Comparison of ENCODE assay signal across 20 cellular contexts in genomic region chr15:40680151-40680550, GRCh38. TPM values are rescaled to one million over a fixed set of nuclear protein-coding genes. Genes with fewer than 3 reads are reported as not detected.
DNase-seq lines count a peak whose midpoint lies in the region; ATAC-seq, FAIRE-seq and TF ChIP-seq lines count a peak whose summit lies in the region.
"Had no signal": no experiment of that assay in that cellular context is flagged by ENCODE, and none has a peak within 500 bp of the region (broad histone marks: within the 10 kb centered on the region; RNA-seq: fewer than 3 reads in every experiment).

No MANE protein-coding gene starts in this region.

- H3K4me1 ChIP-seq in H1 (replicated peaks in 1 of 4; ENCODE audit: control insufficient read depth in 3 of 4, insufficient read depth in 4 of 4, low read length in 3 of 4) = no peaks in the 10 kb centered on the region

- H3K27me3 Mint-ChIP-seq in activated naive CD4-positive, alpha-beta T cell treated with anti-CD3 and anti-CD28 coated beads, Interleukin-2, amount 10 ng/mL, durations not matched to agents 7 days and 5 days = no peaks in the 10 kb centered on the region
- no peaks in the 10 kb centered on the region for H3K27me3 Mint-ChIP-seq in activated naive CD4-positive, alpha-beta T cell treated with anti-CD3 and anti-CD28 coated beads for 36 hours (ENCODE audit: low read depth)
- H3K27me3 Mint-ChIP-seq: IgD-negative memory B cell had no signal

- no peak overlapping the region for H2BK15ac ChIP-seq in H1 (ENCODE audit: low read length)

- no peak overlapping the region for H4K91ac ChIP-seq in H1 (replicated peaks; ENCODE audit: insufficient read length, low read length)

- no peaks in the 10 kb centered on the region for H3K23me2 ChIP-seq in H1 (ENCODE audit: low read depth, low read length)

- no peak overlapping the region for H2AFZ ChIP-seq in H1 (ENCODE audit: low read length)
- H2AFZ ChIP-seq: GM23338 had no signal

- WGBS in H1 (ENCODE audit: extremely low coverage in 1 of 2, insufficient coverage in 1 of 2, insufficient read length in 1 of 2, insufficient replicate concordance in 2 of 2, low coverage in 1 of 2, low lambda C conversion rate in 2 of 2, missing lambda C conversion rate in 1 of 2), 2 experiments = 89% methylated on average over 1 of the region's 1 CpG; no CpG with 5 or more reads in 1 of the 2 experiments

- FAIRE-seq in H1 (lab: Jason Lieb, UNC) = no peak
- FAIRE-seq: D721Med had no signal

- intact Hi-C loops in activated naive CD4-positive, alpha-beta T cell treated with anti-CD3 and anti-CD28 coated beads for 36 hours (cut with micrococcal nuclease) = no loop called here
- intact Hi-C loops in Right ventricle myocardium superior (cut with DNase I) = no loop called here

- ATAC-seq in Right ventricle myocardium superior (ENCODE audit: poor library complexity) (no peak), GM21360 (IDR thresholded peaks at IDR 0.05; ENCODE audit: unreplicated experiment) (no peak)

- H3K4me1 Mint-ChIP-seq in activated naive CD4-positive, alpha-beta T cell treated with anti-CD3 and anti-CD28 coated beads, Interleukin-2, amount 10 ng/mL, durations not matched to agents 7 days and 5 days = peaks cover 7% of the 10 kb centered on the region
- H3K4me1 Mint-ChIP-seq in activated naive CD4-positive, alpha-beta T cell treated with anti-CD3 and anti-CD28 coated beads for 36 hours (ENCODE audit: low read depth) = peaks cover 3% of the 10 kb centered on the region
- H3K4me1 Mint-ChIP-seq: GM23338 had no signal

- H4K5ac ChIP-seq in H1 (ENCODE audit: insufficient read length, low read depth, low read length) = no peak overlapping the region

- no peak overlapping the region for H3K18ac ChIP-seq in H1 (ENCODE audit: extremely low read depth, low read length)

- H3K4me2 ChIP-seq in H1 (ENCODE audit: insufficient read depth in 1 of 2, low read depth in 2 of 2, low read length in 2 of 2) = no peak overlapping the region
- H3K4me2 ChIP-seq: GM23338 had no signal

- H3K9ac ChIP-seq in H1 (replicated peaks in 1 of 4; ENCODE audit: extremely low read depth in 1 of 4, low read depth in 3 of 4, low read length in 3 of 4) = no peak overlapping the region

- CTCF ChIA-PET in activated naive CD4-positive, alpha-beta T cell treated with anti-CD3 and anti-CD28 coated beads, Interleukin-2, amount 10 ng/mL, durations not matched to agents 7 days and 5 days (lab: Charles Lee) = interaction anchor here (1.0 to 3.3 kb wide), 6 partner anchors 14 to 212 kb away, joined by 3 to 14 read pairs (median 4); no protein-coding TSS in a partner anchor
- CTCF ChIA-PET in activated naive CD4-positive, alpha-beta T cell treated with anti-CD3 and anti-CD28 coated beads for 36 hours (lab: Charles Lee) = interaction anchor here (0.9 to 3.7 kb wide), 9 partner anchors 16 to 226 kb away, joined by 3 to 28 read pairs (median 6); no protein-coding TSS in a partner anchor
- CTCF ChIA-PET in H1 (lab: Charles Lee; ENCODE audit: partially characterized antibody) = interaction anchor here (0.6 to 2.7 kb wide), 7 partner anchors 11 to 106 kb away, joined by 3 to 5 read pairs (median 3); no protein-coding TSS in a partner anchor

- TF ChIP-seq EP300 in H1 (IDR thresholded peaks at IDR 0.05; ENCODE audit: borderline replicate concordance in 1 of 2, low read depth in 2 of 2, low read length in 2 of 2) = no peak

- no peaks in the 10 kb centered on the region for H3K36me3 Mint-ChIP-seq in activated naive CD4-positive, alpha-beta T cell treated with anti-CD3 and anti-CD28 coated beads, Interleukin-2, amount 10 ng/mL, durations not matched to agents 7 days and 5 days
- no peaks in the 10 kb centered on the region for H3K36me3 Mint-ChIP-seq in activated naive CD4-positive, alpha-beta T cell treated with anti-CD3 and anti-CD28 coated beads for 36 hours (ENCODE audit: low read depth)
- H3K36me3 Mint-ChIP-seq: IgD-negative memory B cell had no signal

- H2AK5ac ChIP-seq in H1 (ENCODE audit: low read depth, low read length) = no peak overlapping the region

- H2BK5ac ChIP-seq in H1 (ENCODE audit: low read depth, low read length) = no peak overlapping the region

- no peak for TF ChIP-seq RAD21 in H1 (IDR thresholded peaks at IDR 0.05 in 1 of 2, conservative IDR thresholded peaks at IDR 0.05 in 1 of 2; ENCODE audit: low read depth in 2 of 2, low read length in 2 of 2)

- no peak for TF ChIP-seq CTCF in H1 (IDR thresholded peaks at IDR 0.05; ENCODE audit: control extremely low read depth in 1 of 3, insufficient read depth in 1 of 3, low read depth in 1 of 3, low read length in 3 of 3)

- H3K56ac ChIP-seq in H1 (replicated peaks; ENCODE audit: insufficient read length, low read depth, low read length) = no peak overlapping the region

- H4K8ac ChIP-seq in H1 (ENCODE audit: extremely low read depth, insufficient read depth, low read length) = no peak overlapping the region

- peak; percentile 30 for DNase-seq in activated naive CD4-positive, alpha-beta T cell treated with anti-CD3 and anti-CD28 coated beads, Interleukin-2, amount 10 ng/mL, durations not matched to agents 7 days and 5 days
- DNase-seq in activated naive CD4-positive, alpha-beta T cell treated with anti-CD3 and anti-CD28 coated beads for 36 hours = no peak
- peak; percentile 11 for DNase-seq in NCI-H526 treated with DMSO at 0.1 percent for 48 hours (lab: John Stamatoyannopoulos, UW)
- DNase-seq in H1 (ENCODE audit: low read depth in 1 of 2, low spot score in 2 of 2) = no peak
- DNase-seq in GM19238 (ENCODE audit: insufficient read length, low spot score) = no peak
- DNase-seq in Right ventricle myocardium superior = no peak
- no peak for DNase-seq in NOMO-1 (lab: John Stamatoyannopoulos, UW; ENCODE audit: unreplicated experiment in 2 of 2)
- DNase-seq: DMS53, EL, GF-D8, HCEC 1CT, NCI-H1048, NCI-H1417 treated with DMSO at 0.1 percent for 48 hours, NCI-H187, NCI-H446, T-helper 1 cell had no signal

- H3K27ac ChIP-seq in H1 (ENCODE audit: low read depth, low read length) = no peak overlapping the region

- H3K4ac ChIP-seq in H1 (replicated peaks; ENCODE audit: insufficient read length, low read depth, low read length) = no peak overlapping the region

- no peaks in the 10 kb centered on the region for H3K36me3 ChIP-seq in H1 (ENCODE audit: control insufficient read depth in 2 of 4, insufficient read depth in 4 of 4, low read length in 3 of 4)

- no peak overlapping the region for H3K14ac ChIP-seq in H1 (ENCODE audit: insufficient read length)

- H3K79me2 ChIP-seq in H1 (ENCODE audit: control insufficient read depth in 1 of 2, insufficient read depth in 2 of 2, low read length in 2 of 2) = no peaks in the 10 kb centered on the region

- H2BK12ac ChIP-seq in H1 (ENCODE audit: low read depth, low read length) = no peak overlapping the region

- no peak overlapping the region for H3K4me3 ChIP-seq in H1 (ENCODE audit: extremely low read depth in 1 of 4, insufficient read depth in 2 of 4, low read depth in 3 of 4, low read length in 4 of 4)
- H3K4me3 ChIP-seq: GM23338 had no signal

- peak overlapping the region; percentile 22 for H2BK120ac ChIP-seq in H1 (replicated peaks; ENCODE audit: low read depth, low read length)

- no peaks in the 10 kb centered on the region for H4K20me1 ChIP-seq in H1 (replicated peaks in 1 of 2; ENCODE audit: control insufficient read depth in 1 of 2, insufficient read depth in 2 of 2, low read length in 2 of 2)

- H3K27me3 ChIP-seq in H1 (replicated peaks in 1 of 4; ENCODE audit: control insufficient read depth in 3 of 4, extremely low read depth in 1 of 4, insufficient read depth in 3 of 4, low read length in 3 of 4) = no peaks in the 10 kb centered on the region

- POLR2A ChIA-PET in H1 (lab: Charles Lee; ENCODE audit: partially characterized antibody) = interaction anchor here (0.7 to 1.6 kb wide), 3 partner anchors 14 to 84 kb away, joined by 3 to 6 read pairs (median 4); partner anchors contain the start of genes GCHFR and RAD51

- H3K27ac Mint-ChIP-seq in activated naive CD4-positive, alpha-beta T cell treated with anti-CD3 and anti-CD28 coated beads, Interleukin-2, amount 10 ng/mL, durations not matched to agents 7 days and 5 days = no peak overlapping the region
- no peak overlapping the region for H3K27ac Mint-ChIP-seq in activated naive CD4-positive, alpha-beta T cell treated with anti-CD3 and anti-CD28 coated beads for 36 hours
- H3K27ac Mint-ChIP-seq: GM23338 had no signal

- H3K79me1 ChIP-seq in H1 (ENCODE audit: low read depth, low read length) = no peaks in the 10 kb centered on the region

- peak overlapping the region; percentile 70 for H3K23ac ChIP-seq in H1 (ENCODE audit: insufficient read length)

- peaks cover 4 to 8% of the 10 kb centered on the region in 2 experiments; a peak in 3 of 4 replicates for H3K9me3 ChIP-seq in H1 (ENCODE audit: insufficient read depth in 2 of 2, low read depth in 1 of 2, low read length in 1 of 2)

- no peaks in the 10 kb centered on the region for H3K9me3 Mint-ChIP-seq in activated naive CD4-positive, alpha-beta T cell treated with anti-CD3 and anti-CD28 coated beads, Interleukin-2, amount 10 ng/mL, durations not matched to agents 7 days and 5 days
- no peaks in the 10 kb centered on the region for H3K9me3 Mint-ChIP-seq in activated naive CD4-positive, alpha-beta T cell treated with anti-CD3 and anti-CD28 coated beads for 36 hours
- H3K9me3 Mint-ChIP-seq: IgD-negative memory B cell had no signal

- H2BK20ac ChIP-seq in H1 (ENCODE audit: low read length) = no peak overlapping the region

- no peak for TF ChIP-seq POLR2A in H1 (IDR thresholded peaks at IDR 0.05; ENCODE audit: control extremely low read depth in 1 of 2, low read depth in 2 of 2, low read length in 2 of 2)

- H3K4me3 Mint-ChIP-seq in activated naive CD4-positive, alpha-beta T cell treated with anti-CD3 and anti-CD28 coated beads, Interleukin-2, amount 10 ng/mL, durations not matched to agents 7 days and 5 days = no peak overlapping the region
- no peak overlapping the region for H3K4me3 Mint-ChIP-seq in activated naive CD4-positive, alpha-beta T cell treated with anti-CD3 and anti-CD28 coated beads for 36 hours
- H3K4me3 Mint-ChIP-seq: GM23338 had no signal

TF ChIP-seq in H1, 55 proteins besides CTCF, POLR2A, EP300 and RAD21 (continues in another document):
- TF ChIP-seq RNF2 (IDR thresholded peaks at IDR 0.05; ENCODE audit: borderline replicate concordance, low read depth, low read length, missing control alignments, poor library complexity, severe bottlenecking) = no peak
- TF ChIP-seq JUND (IDR thresholded peaks at IDR 0.05; ENCODE audit: low read length) = no peak

RNA-seq across cellular contexts. Expression of gene RAD51, which starts 14.8 kb away (rescaled TPM):
- total RNA-seq in activated naive CD4-positive, alpha-beta T cell treated with anti-CD3 and anti-CD28 coated beads for 36 hours = 10 to 100 TPM; 65.8 to 68.8 TPM
- total RNA-seq in H1 (2021; fragmentation: NEBNext Ultra II Directional; extraction: Animal tissue kit (Norgen Biotek cat#: 25700)) = 41.6 and 42.4 TPM in 2 replicates
- 25.2 and 32.2 TPM in 2 replicates for polyA plus RNA-seq in H1 (2011; rRNA removed)
- polyA plus RNA-seq in H1 (2011; cell fraction: cytosol; rRNA removed) = 30.9 TPM
- polyA plus RNA-seq in H1 (2011; cell fraction: nucleus; rRNA removed) = 24.2 TPM
- 33.8 to 46.3 TPM (median 41.0 TPM) in 4 replicates for polyA plus RNA-seq in H1 (2012, experiment 1 of 2)
- 9.7 TPM for polyA plus RNA-seq in H1 (2012, experiment 2 of 2)
- 14.0 TPM for polyA plus RNA-seq in H1 (2013, experiment 1 of 2)
- polyA plus RNA-seq in H1 (2013, experiment 2 of 2) = 12.9 TPM
- 46.5 and 51.4 TPM in 2 replicates for polyA minus RNA-seq in H1 (2011; rRNA and poly(A)+ RNA removed)
- 21.7 TPM for polyA minus RNA-seq in H1 (2011; cell fraction: cytosol; rRNA and poly(A)+ RNA removed)
- polyA minus RNA-seq in H1 (2011; cell fraction: nucleus; rRNA and poly(A)+ RNA removed) = 21.8 TPM
- 0.43 TPM for total RNA-seq in Right ventricle myocardium superior

Comparison
In these comparisons a context has a peak if more than half of its experiments do, and no peak if none do; other contexts are left out.
1. DNase-seq: peak in activated naive CD4-positive, alpha-beta T cell treated with anti-CD3 and anti-CD28 coated beads, Interleukin-2, amount 10 ng/mL, durations not matched to agents 7 days and 5 days (single experiment) and NCI-H526 treated with DMSO at 0.1 percent for 48 hours (single experiment); none in activated naive CD4-positive, alpha-beta T cell treated with anti-CD3 and anti-CD28 coated beads for 36 hours (single experiment), H1 (0 of 2), GM19238 (single experiment), Right ventricle myocardium superior (single experiment) and NOMO-1 (0 of 2).
2. RNA of gene RAD51, which starts 14.8 kb away (total RNA-seq): 65.8 to 68.8 TPM in activated naive CD4-positive, alpha-beta T cell treated with anti-CD3 and anti-CD28 coated beads for 36 hours and 41.6 to 42.4 TPM in H1; 0.43 TPM in Right ventricle myocardium superior (single experiment); every median in the first group is over 10 times any median in the second.